In the genomic region with DNA sequence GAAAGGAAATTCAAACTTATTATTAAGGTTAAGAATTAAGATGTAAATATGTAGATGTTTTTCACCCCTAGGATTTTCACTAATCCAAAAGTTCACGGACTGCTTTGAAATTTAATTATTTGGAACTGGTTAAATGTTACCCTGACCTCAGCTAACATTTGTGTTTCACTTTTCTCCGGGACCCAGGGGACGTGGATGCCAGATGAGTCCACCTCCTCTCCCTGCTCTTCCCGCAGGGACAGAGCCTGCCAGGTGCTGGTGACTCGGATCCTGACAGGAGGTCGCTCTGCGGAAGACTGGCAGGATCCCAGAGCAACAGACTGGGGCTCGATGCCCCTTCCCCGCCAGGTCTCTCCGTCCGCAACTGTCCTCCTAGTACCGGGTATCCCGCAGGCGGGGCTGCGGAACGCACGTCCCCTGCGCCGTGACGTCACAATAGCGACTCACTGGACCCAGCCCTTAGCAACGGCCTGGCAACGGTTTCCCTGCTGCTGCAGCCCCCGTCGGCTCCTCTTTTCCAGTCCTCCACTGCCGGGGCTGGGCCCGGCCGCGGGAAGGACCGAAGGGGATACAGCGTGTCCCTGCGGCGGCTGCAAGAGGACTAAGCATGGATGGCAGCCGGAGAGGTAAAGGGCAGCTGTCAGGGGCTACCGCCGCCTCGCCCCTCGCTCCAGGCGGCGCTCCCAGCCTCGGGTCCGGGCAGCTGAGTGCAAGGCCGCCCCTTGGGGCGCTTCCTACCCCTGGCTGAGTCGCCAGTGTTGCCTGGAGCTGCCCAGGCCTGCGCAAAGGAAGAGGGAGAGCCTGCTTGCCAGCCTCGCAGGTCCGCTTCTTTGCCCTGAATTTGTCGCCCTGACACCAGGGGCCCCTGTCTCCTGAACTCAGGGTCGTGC, we compare ENCODE assay signal across 8 cellular contexts. TPM values are rescaled to one million over a fixed set of nuclear protein-coding genes. Genes with fewer than 3 reads are reported as not detected.
A peak's percentile ranks its signal among the peaks of the same experiment; 100 is the strongest.
DNase-seq lines count a peak whose midpoint lies in the region; FAIRE-seq and TF ChIP-seq lines count a peak whose summit lies in the region.

SPATA7 (plus strand) TSS at position 446 of the 890 bp plus-strand sequence; CDS start at position 608, 162 bp downstream.

- H3K9ac ChIP-seq in Loucy (ENCODE audit: low read depth, low read length, poor library complexity, severe bottlenecking), result peak within 1 kb of the TSS; percentile 74
- peak within 1 kb of the TSS; percentile 46 for H3K9ac ChIP-seq in neural progenitor cell
- H3K9ac ChIP-seq in stomach smooth muscle (ENCODE audit: low read length in 2 of 2), result peak within 1 kb of the TSS; percentile 91 to 92

- H3K9me2 ChIP-seq in Loucy (replicated peaks; ENCODE audit: low read depth, low read length), result no peaks in the 10 kb centered on the region

- H3K27me3 Mint-ChIP-seq in neural progenitor cell (ENCODE audit: insufficient read depth, low read depth), result peaks cover 7% of the 10 kb centered on the region

- H3F3A ChIP-seq in Loucy (ENCODE audit: low read depth) (no peaks in the 10 kb centered on the region), neural progenitor cell (ENCODE audit: low read depth) (peaks cover 9% of the 10 kb centered on the region)

- FAIRE-seq in G401.6 (lab: Jason Lieb, UNC), result peak; percentile 74

- H3K4me2 ChIP-seq in Loucy (ENCODE audit: low read depth, low read length, poor library complexity, severe bottlenecking), result peak within 1 kb of the TSS; percentile 99
- H3K4me2 ChIP-seq in neural progenitor cell, result peak within 1 kb of the TSS; percentile 79

- peak within 1 kb of the TSS; percentile 98 for H3K27ac Mint-ChIP-seq in neural progenitor cell

- H3K4me3 ChIP-seq in H7 (ENCODE audit: insufficient read depth, low read depth, low read length) (peak within 1 kb of the TSS; percentile 85), Loucy (ENCODE audit: low read length, poor library complexity, severe bottlenecking) (peak within 1 kb of the TSS; percentile 81), neural progenitor cell (peak within 1 kb of the TSS; percentile 85), stomach smooth muscle (ENCODE audit: low read length in 2 of 2) (peak within 1 kb of the TSS; percentile 98 to 99)

- peak within 1 kb of the TSS; percentile 96 for H3K4me3 Mint-ChIP-seq in neural progenitor cell

- H3K27ac ChIP-seq in neural progenitor cell (peak within 1 kb of the TSS; percentile 67), stomach smooth muscle (ENCODE audit: low read length) (peak within 1 kb of the TSS; percentile 71)

- peak; percentile 89 for DNase-seq in H7
- peak; percentile 91 for DNase-seq in SHP77 treated with DMSO at 0.1 percent for 48 hours (lab: John Stamatoyannopoulos, UW)
- peak; percentile 83 for DNase-seq in activated naive CD4-positive, alpha-beta T cell treated with Interleukin-2 at 50 U/mL for 16 hours
- DNase-seq in foreskin melanocyte, result peak; percentile 83
- peak; percentile 100 for DNase-seq in neural progenitor cell (ENCODE audit: low spot score)

- H3K4me1 ChIP-seq in Loucy (ENCODE audit: insufficient read depth, low read length, poor library complexity, severe bottlenecking) (peaks cover 17% of the 10 kb centered on the region), neural progenitor cell (peaks cover 13% of the 10 kb centered on the region), stomach smooth muscle (ENCODE audit: control insufficient read depth, insufficient read depth, low read length) (peaks cover 12% of the 10 kb centered on the region)

- TF ChIP-seq CTCF in Loucy (conservative IDR thresholded peaks at IDR 0.05; ENCODE audit: low read length) (no peak), neural progenitor cell (IDR thresholded peaks at IDR 0.05) (no peak)

- no peaks in the 10 kb centered on the region for H3K79me2 ChIP-seq in Loucy (ENCODE audit: insufficient read depth, low read length)
- H3K79me2 ChIP-seq in neural progenitor cell (ENCODE audit: low read depth), result peaks cover 16% of the 10 kb centered on the region

- H3K9me3 ChIP-seq in Loucy (ENCODE audit: insufficient read depth, low read depth, low read length), result no peaks in the 10 kb centered on the region
- no peaks in the 10 kb centered on the region for H3K9me3 ChIP-seq in neural progenitor cell (ENCODE audit: low read depth)
- no peaks in the 10 kb centered on the region for H3K9me3 ChIP-seq in stomach smooth muscle (ENCODE audit: control insufficient read depth in 2 of 2, low read length in 2 of 2)

- H2AFZ ChIP-seq in Loucy (ENCODE audit: low read length), result peak within 1 kb of the TSS; percentile 97
- peak within 1 kb of the TSS; percentile 97 for H2AFZ ChIP-seq in neural progenitor cell (replicated peaks)

- H4K20me1 ChIP-seq in Loucy (ENCODE audit: insufficient read depth, low read length, poor library complexity, severe bottlenecking), result no peaks in the 10 kb centered on the region
- no peaks in the 10 kb centered on the region for H4K20me1 ChIP-seq in neural progenitor cell (ENCODE audit: low read depth)

- H3K4me1 Mint-ChIP-seq in neural progenitor cell, result peaks cover 17% of the 10 kb centered on the region

- no peaks in the 10 kb centered on the region for H3K9me3 Mint-ChIP-seq in neural progenitor cell

- H3K27me3 ChIP-seq in H7 (ENCODE audit: control insufficient read depth, insufficient read depth, low read length) (no peaks in the 10 kb centered on the region; the same call in 1 of the 2 replicates), Loucy (ENCODE audit: insufficient read depth, low read length, poor library complexity, severe bottlenecking) (no peaks in the 10 kb centered on the region), neural progenitor cell (peaks cover 7% of the 10 kb centered on the region), stomach smooth muscle (ENCODE audit: control insufficient read depth in 1 of 2, insufficient read depth in 2 of 2, low read length in 2 of 2) (no peaks in the 10 kb centered on the region)

- H3K36me3 Mint-ChIP-seq in neural progenitor cell, result no peaks in the 10 kb centered on the region

- no peaks in the 10 kb centered on the region for H3K36me3 ChIP-seq in H7 (replicated peaks; ENCODE audit: control insufficient read depth, insufficient read depth, low read length)
- no peaks in the 10 kb centered on the region for H3K36me3 ChIP-seq in Loucy (ENCODE audit: insufficient read depth, low read length)
- H3K36me3 ChIP-seq in neural progenitor cell, result no peaks in the 10 kb centered on the region
- no peaks in the 10 kb centered on the region for H3K36me3 ChIP-seq in stomach smooth muscle (ENCODE audit: control insufficient read depth in 2 of 2, insufficient read depth in 2 of 2, low read length in 2 of 2)

RNA-seq across cellular contexts. Expression of gene SPATA7, which starts in this region (rescaled TPM):
- total RNA-seq in H7 (2014; rRNA removed; shearing (Covaris generic)), result 8.4 and 18.4 TPM in 2 replicates
- total RNA-seq in neural progenitor cell (ENCODE audit: low replicate concordance), result 31.4 and 39.9 TPM in 2 replicates

Comparison
In these comparisons a context has a peak if more than half of its experiments do, and no peak if none do; other contexts are left out.
1. Peak in every context shown above with its lines: DNase-seq, H3K4me3 ChIP-seq and H3K27ac ChIP-seq.